1 cellular context compared by ENCODE assay signal in genomic region chr6:52317841-52318581, GRCh38.
TF ChIP-seq lines count a peak whose summit lies in the region.

No MANE protein-coding gene starts in this region.

TF ChIP-seq in SK-N-SH, 30 proteins besides CTCF, POLR2A, EP300 and RAD21:
- TF ChIP-seq RCOR1 (IDR thresholded peaks at IDR 0.05; ENCODE audit: low read length): no peak
- peak; percentile 31; the same call in 1 of the 2 replicates for TF ChIP-seq FOSL2 (IDR thresholded peaks at IDR 0.05; ENCODE audit: borderline replicate concordance, low read depth)
